8 cellular contexts compared by ENCODE assay signal in the genomic region with DNA sequence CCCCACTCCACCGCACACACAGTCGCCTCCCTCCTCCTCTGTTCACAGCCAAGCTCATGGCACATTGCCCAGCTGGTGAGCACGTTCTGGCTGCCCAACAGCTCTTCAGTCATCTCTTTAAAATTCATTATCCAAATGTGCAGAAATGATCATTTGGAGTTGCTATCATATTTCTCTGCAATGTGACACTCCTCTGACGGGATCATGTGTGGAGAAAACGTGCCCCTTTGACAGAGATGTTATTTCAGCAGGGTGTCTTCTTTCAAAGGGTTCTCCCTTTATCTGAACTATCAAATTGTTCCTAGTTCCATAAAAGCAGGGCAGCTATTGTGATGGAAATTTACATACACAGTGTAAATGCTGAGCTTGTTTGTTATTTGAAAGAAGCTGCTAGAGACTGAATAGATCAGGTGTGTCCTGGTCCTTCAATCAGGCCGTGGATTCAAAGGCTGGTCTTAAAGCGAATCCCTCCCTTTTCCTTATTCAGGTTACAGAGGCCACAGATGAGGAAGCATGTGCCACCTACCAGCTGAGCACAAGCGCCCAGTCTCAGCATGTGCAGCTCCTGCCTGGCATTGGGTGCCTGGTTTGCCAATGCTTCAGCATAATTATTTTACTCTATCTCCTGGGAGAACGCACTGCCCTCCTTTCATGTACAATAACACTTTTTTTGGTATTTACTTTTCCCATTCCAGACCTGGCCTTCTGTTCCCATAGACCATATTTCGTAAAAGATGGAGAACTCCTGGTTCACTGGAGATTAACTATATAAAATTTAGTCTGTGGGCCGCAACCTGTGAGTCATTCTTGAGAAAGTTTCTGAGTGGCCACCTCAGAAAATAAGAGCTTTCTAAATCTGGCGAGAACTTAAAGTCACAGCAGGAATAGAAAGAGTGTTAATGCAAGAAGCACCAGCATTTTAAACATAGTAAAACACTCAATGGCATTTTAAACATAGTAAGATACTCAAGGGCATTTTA.
DNase-seq lines count a peak whose midpoint lies in the region; ATAC-seq, FAIRE-seq and TF ChIP-seq lines count a peak whose summit lies in the region.

No MANE protein-coding gene starts in this region.

- no peak overlapping the region for H3K9ac ChIP-seq in skeletal muscle satellite cell (ENCODE audit: low read depth, low read length)

- CTCF ChIA-PET in activated CD4-positive, alpha-beta T cell treated with anti-CD3 and anti-CD28 coated beads, Interleukin-2, amount 10 ng/mL, durations not matched to agents 7 days and 5 days (lab: Charles Lee), result no interaction called here

- H3K4me3 ChIP-seq in skeletal muscle satellite cell (ENCODE audit: low read length) (no peak overlapping the region), WERI-Rb-1 (ENCODE audit: low read depth, low read length) (no peak overlapping the region)

- DNase-seq in HS-5 (ENCODE audit: low read depth), result peak; percentile 69
- peak; percentile 57 for DNase-seq in RCC 7860 (ENCODE audit: low spot score)
- DNase-seq in foreskin keratinocyte, result peak; percentile 54 to 75
- DNase-seq in WERI-Rb-1, result no peak
- no peak for DNase-seq in activated CD4-positive, alpha-beta T cell treated with anti-CD3 and anti-CD28 coated beads, Interleukin-2, amount 10 ng/mL, durations not matched to agents 7 days and 5 days

- H3K27me3 Mint-ChIP-seq in activated CD4-positive, alpha-beta T cell treated with anti-CD3 and anti-CD28 coated beads, Interleukin-2, amount 10 ng/mL, durations not matched to agents 7 days and 5 days, result peaks cover 14% of the 10 kb centered on the region

- peak; percentile 65 for ATAC-seq in foreskin keratinocyte
- ATAC-seq in HG03432 (IDR thresholded peaks at IDR 0.05; ENCODE audit: unreplicated experiment), result no peak
- no peak for ATAC-seq in GM19328 (IDR thresholded peaks at IDR 0.05; ENCODE audit: unreplicated experiment)

- H3K27me3 ChIP-seq in foreskin keratinocyte (no peaks in the 10 kb centered on the region), skeletal muscle satellite cell (ENCODE audit: control insufficient read depth, insufficient read depth, low read length) (no peaks in the 10 kb centered on the region), WERI-Rb-1 (ENCODE audit: insufficient read depth, low read depth, severe bottlenecking) (no peaks in the 10 kb centered on the region)

- H3K27ac ChIP-seq in foreskin keratinocyte (no peak overlapping the region), WERI-Rb-1 (no peak overlapping the region)

- no peak overlapping the region for H3K27ac Mint-ChIP-seq in activated CD4-positive, alpha-beta T cell treated with anti-CD3 and anti-CD28 coated beads, Interleukin-2, amount 10 ng/mL, durations not matched to agents 7 days and 5 days

- no peak overlapping the region for H3K4me3 Mint-ChIP-seq in activated CD4-positive, alpha-beta T cell treated with anti-CD3 and anti-CD28 coated beads, Interleukin-2, amount 10 ng/mL, durations not matched to agents 7 days and 5 days

- TF ChIP-seq CTCF in foreskin keratinocyte (conservative IDR thresholded peaks at IDR 0.05) (no peak), WERI-Rb-1 (IDR thresholded peaks at IDR 0.05; ENCODE audit: low read depth, low read length) (no peak)

- H3K9me3 Mint-ChIP-seq in activated CD4-positive, alpha-beta T cell treated with anti-CD3 and anti-CD28 coated beads, Interleukin-2, amount 10 ng/mL, durations not matched to agents 7 days and 5 days, result no peaks in the 10 kb centered on the region

- POLR2A ChIA-PET in activated CD4-positive, alpha-beta T cell treated with anti-CD3 and anti-CD28 coated beads, Interleukin-2, amount 10 ng/mL, durations not matched to agents 7 days and 5 days (lab: Charles Lee), result no interaction called here

- peaks cover 2% of the 10 kb centered on the region for H3K4me1 Mint-ChIP-seq in activated CD4-positive, alpha-beta T cell treated with anti-CD3 and anti-CD28 coated beads, Interleukin-2, amount 10 ng/mL, durations not matched to agents 7 days and 5 days

- H3K4me2 ChIP-seq in skeletal muscle satellite cell (ENCODE audit: low read length), result peak overlapping the region; percentile 33

- FAIRE-seq in RCC 7860 (lab: Jason Lieb, UNC), result peak; percentile 26

- no peaks in the 10 kb centered on the region for H3K36me3 Mint-ChIP-seq in activated CD4-positive, alpha-beta T cell treated with anti-CD3 and anti-CD28 coated beads, Interleukin-2, amount 10 ng/mL, durations not matched to agents 7 days and 5 days (ENCODE audit: low read depth)

- H3K36me3 ChIP-seq in skeletal muscle satellite cell (ENCODE audit: insufficient read depth, low read length) (no peaks in the 10 kb centered on the region), WERI-Rb-1 (no peaks in the 10 kb centered on the region)

- H3K4me1 ChIP-seq in foreskin keratinocyte (peaks cover 13% of the 10 kb centered on the region), skeletal muscle satellite cell (ENCODE audit: control insufficient read depth, insufficient read depth, low read length) (peaks cover 19% of the 10 kb centered on the region)

- H3K9me3 ChIP-seq in skeletal muscle satellite cell (replicated peaks; ENCODE audit: low read length) (no peaks in the 10 kb centered on the region), WERI-Rb-1 (ENCODE audit: severe bottlenecking) (no peaks in the 10 kb centered on the region)

Comparison
In these comparisons a context has a peak if more than half of its experiments do, and no peak if none do; other contexts are left out.
1. DNase-seq: peak in HS-5 (single experiment), RCC 7860 (single experiment) and foreskin keratinocyte (2 of 2); none in WERI-Rb-1 (single experiment) and activated CD4-positive, alpha-beta T cell treated with anti-CD3 and anti-CD28 coated beads, Interleukin-2, amount 10 ng/mL, durations not matched to agents 7 days and 5 days (single experiment).